In the genomic region with DNA sequence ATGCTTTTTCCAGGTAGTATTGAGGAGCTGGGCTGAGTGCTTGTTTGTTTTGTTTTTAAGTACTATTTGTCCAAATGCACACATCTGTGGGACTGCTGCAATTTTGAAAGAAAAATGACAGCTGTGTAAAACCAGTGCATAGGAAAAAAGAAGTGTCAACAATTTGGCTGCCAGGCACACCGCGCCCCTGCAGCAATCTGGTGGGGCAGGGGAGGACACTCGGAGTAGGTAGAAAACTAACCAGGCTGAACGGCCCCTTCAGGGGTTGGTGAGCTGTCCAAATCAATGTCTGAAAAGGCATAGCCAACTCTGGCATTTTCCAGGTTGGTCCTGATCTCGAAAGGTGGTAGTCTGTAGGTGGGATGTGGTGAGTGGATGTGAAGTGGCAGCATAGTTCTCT, we compare ENCODE assay signal across 12 cellular contexts. TPM values are rescaled to one million over a fixed set of nuclear protein-coding genes. Genes with fewer than 3 reads are reported as not detected.
A peak's percentile ranks its signal among the peaks of the same experiment; 100 is the strongest.
DNase-seq lines count a peak whose midpoint lies in the region; ATAC-seq and TF ChIP-seq lines count a peak whose summit lies in the region.
"Had no signal": no experiment of that assay in that cellular context is flagged by ENCODE, and none has a peak within 500 bp of the region (broad histone marks: within the 10 kb centered on the region; RNA-seq: fewer than 3 reads in every experiment).

No MANE protein-coding gene starts in this region.

- H4K20me1 ChIP-seq in smooth muscle cell (ENCODE audit: low read depth) = no peaks in the 10 kb centered on the region

- H3K27me3 ChIP-seq in iPS-18a (ENCODE audit: control insufficient read depth, insufficient read depth, low read length) = no peaks in the 10 kb centered on the region
- H3K27me3 ChIP-seq in smooth muscle cell (ENCODE audit: low read depth) = no peaks in the 10 kb centered on the region

- H3K4me2 ChIP-seq in smooth muscle cell = peak overlapping the region; percentile 85

- peak; percentile 43 for DNase-seq in NCI-H748 (lab: John Stamatoyannopoulos, UW; ENCODE audit: unreplicated experiment)
- no peak for DNase-seq in NCI-H748 treated with DMSO at 0.1 percent for 48 hours (lab: John Stamatoyannopoulos, UW)
- no peak for DNase-seq in smooth muscle cell (lab: John Stamatoyannopoulos, UW; ENCODE audit: unreplicated experiment)
- no peak for DNase-seq in 8988T
- no peak for DNase-seq in NCI-H82 treated with DMSO at 0.1 percent for 48 hours (lab: John Stamatoyannopoulos, UW; ENCODE audit: unreplicated experiment)
- DNase-seq: activated CD4-positive, alpha-beta T cell treated with anti-CD3 and anti-CD28 coated beads for 4 hours; NCI-H526 treated with DMSO at 0.1 percent for 48 hours had no signal

- H3K27ac ChIP-seq in angular gyrus (ENCODE audit: low read depth, low read length) = peak overlapping the region; percentile 82
- H3K27ac ChIP-seq in iPS-18a (ENCODE audit: low read length) = no peak overlapping the region
- no peak overlapping the region for H3K27ac ChIP-seq in smooth muscle cell (ENCODE audit: low read depth)
- H3K27ac ChIP-seq: neutrophil had no signal

- H3K4me3 ChIP-seq in iPS-18a (ENCODE audit: low read length) = peak overlapping the region; percentile 76
- peak overlapping the region; percentile 58 for H3K4me3 ChIP-seq in smooth muscle cell

- peaks cover 3% of the 10 kb centered on the region for H3K9me3 ChIP-seq in iPS-18a (ENCODE audit: control insufficient read depth, low read depth, low read length)
- no peaks in the 10 kb centered on the region for H3K9me3 ChIP-seq in smooth muscle cell (replicated peaks; ENCODE audit: low read depth)
- H3K9me3 ChIP-seq: neutrophil had no signal

- H3K36me3 ChIP-seq in iPS-18a (ENCODE audit: control insufficient read depth, low read depth, low read length) (no peaks in the 10 kb centered on the region), smooth muscle cell (ENCODE audit: low read depth) (no peaks in the 10 kb centered on the region)
- H3K36me3 ChIP-seq: neutrophil had no signal

- no peak overlapping the region for H2AFZ ChIP-seq in smooth muscle cell (ENCODE audit: low read depth)

- H3K4me1 ChIP-seq in iPS-18a (ENCODE audit: control insufficient read depth, low read depth, low read length) (no peaks in the 10 kb centered on the region), smooth muscle cell (ENCODE audit: low read depth) (no peaks in the 10 kb centered on the region)

- H3K79me2 ChIP-seq in smooth muscle cell (ENCODE audit: low read depth) = no peaks in the 10 kb centered on the region

- no peak for ATAC-seq in GM21447 (IDR thresholded peaks at IDR 0.05; ENCODE audit: unreplicated experiment)

- no peak for TF ChIP-seq CTCF in smooth muscle cell (IDR thresholded peaks at IDR 0.05; ENCODE audit: borderline replicate concordance, insufficient read depth, poor library complexity, severe bottlenecking)

- H3F3A ChIP-seq in smooth muscle cell (ENCODE audit: low read depth) = no peaks in the 10 kb centered on the region

- H3K9ac ChIP-seq in iPS-18a (ENCODE audit: low read length) = peak overlapping the region; percentile 62
- H3K9ac ChIP-seq in smooth muscle cell (ENCODE audit: low read depth) = no peak overlapping the region

- WGBS in smooth muscle cell (ENCODE audit: low lambda C conversion rate) = 82% methylated on average over 5 of the region's 5 CpGs

RNA-seq across cellular contexts. Expression of gene LDOC1, which starts 1.1 kb away (rescaled TPM):
- 5.4 and 10.5 TPM in 2 replicates for total RNA-seq in smooth muscle cell
- polyA plus RNA-seq in smooth muscle cell = 74.4 and 78.5 TPM in 2 replicates
- total RNA-seq: A673 had no signal
